Comparison of ENCODE assay signal across 21 cellular contexts in genomic region chr4:164313899-164314298, GRCh38.
"Had no signal": no experiment of that assay in that cellular context is flagged by ENCODE, and none has a peak within 500 bp of the region (broad histone marks: within the 10 kb centered on the region; RNA-seq: fewer than 3 reads in every experiment).

No MANE protein-coding gene starts in this region.

- H3K27ac ChIP-seq: ovary, psoas muscle, skin epidermis, stomach, testis, tibial artery had no signal

- H3K36me3 ChIP-seq: ovary, stomach, tibial artery had no signal

- H3K9me3 ChIP-seq: mucosa of descending colon, ovary, psoas muscle, stomach, testis, tibial artery had no signal

- DNase-seq: cortex of kidney; kidney; mesenchymal stem cell; mucosa of descending colon; naive thymus-derived CD4-positive, alpha-beta T cell; occipital lobe; ovary; posterior cingulate gyrus; psoas muscle; right cardiac atrium; stimulated activated CD4-positive, alpha-beta T cell treated with anti-CD3 and anti-CD28 coated beads, Interleukin-15, amount 100 ng/mL, for 24 hours; stimulated activated CD4-positive, alpha-beta T cell treated with anti-CD3 and anti-CD28 coated beads, Interleukin-4, amount 100 ng/mL, for 1 hour; stimulated activated naive CD4-positive, alpha-beta T cell treated with Interleukin-2 at 50 U/mL for 16 hours; stomach; testis; tibial artery had no signal

- ATAC-seq: left lobe of liver; mucosa of descending colon; naive thymus-derived CD4-positive, alpha-beta T cell; psoas muscle; right cardiac atrium; stimulated activated effector memory CD8-positive, alpha-beta T cell treated with anti-CD3 and anti-CD28 coated beads, Interleukin-12 subunit alpha, Interleukin-12 subunit beta, amount 100 ng/mL, for 72 hours had no signal

- FAIRE-seq: frontal cortex, kidney had no signal

- H3K4me3 ChIP-seq: lung, mucosa of descending colon, ovary, psoas muscle, skin epidermis, stomach, testis, tibial artery had no signal

- H3K27me3 ChIP-seq: ovary, stomach, testis, tibial artery had no signal

- H3K4me1 ChIP-seq: psoas muscle, stomach, testis, tibial artery had no signal
